In genomic region chr4:139740531-139741041, GRCh38 we compare ENCODE assay signal across 7 cellular contexts.
DNase-seq lines count a peak whose midpoint lies in the region; ATAC-seq and TF ChIP-seq lines count a peak whose summit lies in the region.

No MANE protein-coding gene starts in this region.

- peaks cover 2% of the 10 kb centered on the region for H3K4me1 ChIP-seq in osteoblast (ENCODE audit: insufficient read depth, low read length)

- no peaks in the 10 kb centered on the region for H4K20me1 ChIP-seq in osteoblast (ENCODE audit: insufficient read depth, low read length)

- peak overlapping the region; percentile 47 for H2AFZ ChIP-seq in osteoblast (ENCODE audit: low read length)

- H3K9me3 ChIP-seq in osteoblast (ENCODE audit: low read depth, low read length): no peaks in the 10 kb centered on the region

- no peaks in the 10 kb centered on the region for H3K79me2 ChIP-seq in osteoblast (ENCODE audit: insufficient read depth, low read length)

- peak; percentile 48 for TF ChIP-seq CTCF in fibroblast of pulmonary artery (IDR thresholded peaks at IDR 0.05; ENCODE audit: low read length, missing control alignments)
- peak; percentile 37 for TF ChIP-seq CTCF in osteoblast (IDR thresholded peaks at IDR 0.05; ENCODE audit: extremely low read depth, low read depth, low read length)

- H3K27me3 ChIP-seq in osteoblast (ENCODE audit: insufficient read depth, low read length): peaks cover 23% of the 10 kb centered on the region

- H3K27ac ChIP-seq in osteoblast (ENCODE audit: low read depth, low read length): no peak overlapping the region

- no peak for ATAC-seq in HG03520 (IDR thresholded peaks at IDR 0.05; ENCODE audit: unreplicated experiment)

- H3K36me3 ChIP-seq in osteoblast (ENCODE audit: insufficient read depth, low read length): no peaks in the 10 kb centered on the region

- H3K4me3 ChIP-seq in fibroblast of pulmonary artery (replicated peaks; ENCODE audit: low read depth, low read length): peak overlapping the region; percentile 15
- H3K4me3 ChIP-seq in osteoblast (ENCODE audit: insufficient read depth, low read length): no peak overlapping the region

- DNase-seq in HuH-7.5 (ENCODE audit: low spot score): peak; percentile 38
- peak; percentile 90 for DNase-seq in SIG-M5 treated with dmso at 0.1 percent for 504 hours (lab: John Stamatoyannopoulos, UW; ENCODE audit: unreplicated experiment)
- peak; percentile 97 for DNase-seq in fibroblast of pulmonary artery (ENCODE audit: low read depth)
- DNase-seq in osteoblast (ENCODE audit: insufficient read length, low spot score, missing footprints): peak; percentile 94
- DNase-seq in NCI-H2227 (lab: John Stamatoyannopoulos, UW; ENCODE audit: unreplicated experiment): no peak
- no peak for DNase-seq in central memory CD4-positive, alpha-beta T cell

- H3K4me2 ChIP-seq in osteoblast (ENCODE audit: insufficient read depth, low read length): peak overlapping the region; percentile 31

Comparison
In these comparisons a context has a peak if more than half of its experiments do, and no peak if none do; other contexts are left out.
1. DNase-seq: peak in HuH-7.5 (single experiment), SIG-M5 treated with dmso at 0.1 percent for 504 hours (single experiment), fibroblast of pulmonary artery (single experiment) and osteoblast (single experiment); none in NCI-H2227 (single experiment) and central memory CD4-positive, alpha-beta T cell (single experiment).